ENCODE assay signal across 1 cellular context in the genomic region with DNA sequence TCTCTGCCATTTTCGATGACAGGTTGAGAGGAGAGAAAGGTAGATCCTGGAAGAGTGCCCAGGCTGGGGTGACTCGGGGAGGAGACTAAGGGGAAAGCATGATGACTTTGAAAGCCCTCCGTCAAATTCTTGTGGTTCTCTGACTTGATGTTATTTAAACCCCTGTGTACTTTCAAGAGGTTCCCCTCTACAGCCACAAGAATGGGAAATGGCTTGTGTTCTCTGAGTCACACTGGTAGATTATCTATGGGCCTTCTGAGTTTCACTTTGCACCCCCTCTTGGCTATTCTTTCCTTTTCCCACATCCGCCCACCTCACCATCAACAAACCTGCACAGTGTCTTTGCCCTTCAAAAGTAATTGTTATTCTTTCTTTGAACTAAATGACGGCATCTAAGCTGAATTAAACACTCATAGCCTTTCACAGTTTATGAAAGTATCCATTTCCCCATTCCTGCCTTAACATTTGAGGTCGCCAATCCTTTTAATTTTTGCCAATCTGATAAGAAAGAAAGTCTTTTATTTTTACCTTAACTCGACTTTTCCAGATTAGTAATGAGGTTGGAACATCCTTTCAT.
TF ChIP-seq lines count a peak whose summit lies in the region.

No MANE protein-coding gene starts in this region.

TF ChIP-seq in IMR-90, 13 proteins besides CTCF, POLR2A, EP300 and RAD21 (continued from another document):
- TF ChIP-seq MXI1 (IDR thresholded peaks at IDR 0.05; ENCODE audit: borderline replicate concordance, low read depth, low read length) = no peak
- TF ChIP-seq, protein P1, sequence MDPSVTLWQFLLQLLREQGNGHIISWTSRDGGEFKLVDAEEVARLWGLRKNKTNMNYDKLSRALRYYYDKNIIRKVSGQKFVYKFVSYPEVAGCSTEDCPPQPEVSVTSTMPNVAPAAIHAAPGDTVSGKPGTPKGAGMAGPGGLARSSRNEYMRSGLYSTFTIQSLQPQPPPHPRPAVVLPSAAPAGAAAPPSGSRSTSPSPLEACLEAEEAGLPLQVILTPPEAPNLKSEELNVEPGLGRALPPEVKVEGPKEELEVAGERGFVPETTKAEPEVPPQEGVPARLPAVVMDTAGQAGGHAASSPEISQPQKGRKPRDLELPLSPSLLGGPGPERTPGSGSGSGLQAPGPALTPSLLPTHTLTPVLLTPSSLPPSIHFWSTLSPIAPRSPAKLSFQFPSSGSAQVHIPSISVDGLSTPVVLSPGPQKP (IDR thresholded peaks at IDR 0.05; ENCODE audit: borderline replicate concordance, low read depth, low read length) = no peak
- TF ChIP-seq RCOR1 (IDR thresholded peaks at IDR 0.05; ENCODE audit: insufficient replicate concordance, low read length) = no peak
- TF ChIP-seq, protein P2, sequence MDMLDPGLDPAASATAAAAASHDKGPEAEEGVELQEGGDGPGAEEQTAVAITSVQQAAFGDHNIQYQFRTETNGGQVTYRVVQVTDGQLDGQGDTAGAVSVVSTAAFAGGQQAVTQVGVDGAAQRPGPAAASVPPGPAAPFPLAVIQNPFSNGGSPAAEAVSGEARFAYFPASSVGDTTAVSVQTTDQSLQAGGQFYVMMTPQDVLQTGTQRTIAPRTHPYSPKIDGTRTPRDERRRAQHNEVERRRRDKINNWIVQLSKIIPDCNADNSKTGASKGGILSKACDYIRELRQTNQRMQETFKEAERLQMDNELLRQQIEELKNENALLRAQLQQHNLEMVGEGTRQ (IDR thresholded peaks at IDR 0.05; ENCODE audit: low read depth, low read length) = no peak
- no peak for TF ChIP-seq CEBPB (IDR thresholded peaks at IDR 0.05; ENCODE audit: low read depth, low read length)
- TF ChIP-seq NFE2L2 (IDR thresholded peaks at IDR 0.05; ENCODE audit: low read depth, low read length) = no peak
- no peak for TF ChIP-seq MAZ (IDR thresholded peaks at IDR 0.05; ENCODE audit: borderline replicate concordance, low read depth, low read length)
